ENCODE assay signal across 8 cellular contexts in genomic region chr17:57747221-57748017, GRCh38. TPM values are rescaled to one million over a fixed set of nuclear protein-coding genes. Genes with fewer than 3 reads are reported as not detected.
A peak's percentile ranks its signal among the peaks of the same experiment; 100 is the strongest.
DNase-seq lines count a peak whose midpoint lies in the region; ATAC-seq and TF ChIP-seq lines count a peak whose summit lies in the region.

No MANE protein-coding gene starts in this region.

- no peaks in the 10 kb centered on the region for H3K36me3 Mint-ChIP-seq in CD4-positive, alpha-beta T cell (ENCODE audit: low read depth)
- H3K36me3 Mint-ChIP-seq in naive B cell (no peaks in the 10 kb centered on the region), type B pancreatic cell (no peaks in the 10 kb centered on the region)

- no peaks in the 10 kb centered on the region for H3K9me3 Mint-ChIP-seq in CD4-positive, alpha-beta T cell
- H3K9me3 Mint-ChIP-seq in naive B cell (no peaks in the 10 kb centered on the region), type B pancreatic cell (no peaks in the 10 kb centered on the region)

- no peak overlapping the region for H3K4me3 ChIP-seq in epithelial cell of proximal tubule (ENCODE audit: low read depth, low read length)

- peaks cover 9% of the 10 kb centered on the region for H3K27me3 Mint-ChIP-seq in CD4-positive, alpha-beta T cell
- H3K27me3 Mint-ChIP-seq in naive B cell (peaks cover 4 to 19% (median 8%) of the 10 kb centered on the region in 3 donors), type B pancreatic cell (peaks cover 43% of the 10 kb centered on the region)

- DNase-seq in CD4-positive, alpha-beta T cell, result peak in 6 of 10 experiments; percentile 8 to 24 (median 12)
- DNase-seq in HCEC 1CT (peak; percentile 48), NCI-H524 (lab: John Stamatoyannopoulos, UW) (peak; percentile 80 to 92), epithelial cell of proximal tubule (ENCODE audit: low read depth) (peak; percentile 20), naive B cell (peak; percentile 37), type B pancreatic cell (ENCODE audit: extremely low spot score, unreplicated experiment) (no peak)
- peak; percentile 18 to 35 for DNase-seq in activated CD4-positive, alpha-beta T cell treated with anti-CD3 and anti-CD28 coated beads, Interleukin-2, amount 50 U/mL, for 48 hours

- H3K27me3 ChIP-seq in CD4-positive, alpha-beta T cell (ENCODE audit: control insufficient read depth, insufficient read depth, low read length), result no peaks in the 10 kb centered on the region

- peak; percentile 58 for ATAC-seq in CD4-positive, alpha-beta T cell (ENCODE audit: poor library complexity)
- ATAC-seq in naive B cell (ENCODE audit: low read depth in 2 of 2), result peak; percentile 42 to 74
- no peak for ATAC-seq in GM19395 (IDR thresholded peaks at IDR 0.05; ENCODE audit: unreplicated experiment)

- H3K9me3 ChIP-seq in CD4-positive, alpha-beta T cell (ENCODE audit: control insufficient read depth, low read length), result no peaks in the 10 kb centered on the region

- no peaks in the 10 kb centered on the region for H3K4me1 Mint-ChIP-seq in CD4-positive, alpha-beta T cell (ENCODE audit: low read depth)
- H3K4me1 Mint-ChIP-seq in naive B cell (peaks cover 7 to 18% (median 9%) of the 10 kb centered on the region in 3 donors), type B pancreatic cell (ENCODE audit: unreplicated experiment) (peaks cover 3% of the 10 kb centered on the region)

- H3K27ac Mint-ChIP-seq in CD4-positive, alpha-beta T cell, result no peak overlapping the region
- H3K27ac Mint-ChIP-seq in naive B cell (peak overlapping the region in 3 of 6 donors; percentile 4 to 88 (median 38)), type B pancreatic cell (no peak overlapping the region)

- TF ChIP-seq CTCF in CD4-positive, alpha-beta T cell (IDR thresholded peaks at IDR 0.05), result peak; percentile 79
- TF ChIP-seq CTCF in epithelial cell of proximal tubule (conservative IDR thresholded peaks at IDR 0.05; ENCODE audit: low read depth, low read length) (peak; percentile 91), type B pancreatic cell (conservative IDR thresholded peaks at IDR 0.05) (peak; percentile 85)

- intact Hi-C loops in CD4-positive, alpha-beta T cell (cut with DNase I, micrococcal nuclease), result loop anchor here (1.0 to 5.0 kb wide), 4 partner anchors 85 to 616 kb away; no protein-coding TSS in a partner anchor

- CTCF ChIA-PET in CD4-positive, alpha-beta T cell (lab: Charles Lee), result interaction anchor here (0.7 to 3.0 kb wide), 6 partner anchors 8 to 617 kb away, joined by 3 to 18 read pairs (median 3); no protein-coding TSS in a partner anchor

- H3K4me3 Mint-ChIP-seq in CD4-positive, alpha-beta T cell, result no peak overlapping the region
- H3K4me3 Mint-ChIP-seq in naive B cell (no peak overlapping the region), type B pancreatic cell (no peak overlapping the region)

- no peak overlapping the region for H3K27ac ChIP-seq in CD4-positive, alpha-beta T cell (ENCODE audit: low read depth, low read length)

- POLR2A ChIA-PET in CD4-positive, alpha-beta T cell (lab: Charles Lee), result no interaction called here

RNA-seq across cellular contexts. Expression of gene CCDC182, which starts 2.3 kb away (rescaled TPM):
- total RNA-seq in CD4-positive, alpha-beta T cell, result not detected
- not detected in 2 replicates for total RNA-seq in epithelial cell of proximal tubule
- not detected for polyA plus RNA-seq in naive B cell (ENCODE audit: low read depth in 6 of 6)
- not detected in 2 replicates for total RNA-seq in type B pancreatic cell (ENCODE audit: low replicate concordance)
